9 cellular contexts compared by ENCODE assay signal in the genomic region with DNA sequence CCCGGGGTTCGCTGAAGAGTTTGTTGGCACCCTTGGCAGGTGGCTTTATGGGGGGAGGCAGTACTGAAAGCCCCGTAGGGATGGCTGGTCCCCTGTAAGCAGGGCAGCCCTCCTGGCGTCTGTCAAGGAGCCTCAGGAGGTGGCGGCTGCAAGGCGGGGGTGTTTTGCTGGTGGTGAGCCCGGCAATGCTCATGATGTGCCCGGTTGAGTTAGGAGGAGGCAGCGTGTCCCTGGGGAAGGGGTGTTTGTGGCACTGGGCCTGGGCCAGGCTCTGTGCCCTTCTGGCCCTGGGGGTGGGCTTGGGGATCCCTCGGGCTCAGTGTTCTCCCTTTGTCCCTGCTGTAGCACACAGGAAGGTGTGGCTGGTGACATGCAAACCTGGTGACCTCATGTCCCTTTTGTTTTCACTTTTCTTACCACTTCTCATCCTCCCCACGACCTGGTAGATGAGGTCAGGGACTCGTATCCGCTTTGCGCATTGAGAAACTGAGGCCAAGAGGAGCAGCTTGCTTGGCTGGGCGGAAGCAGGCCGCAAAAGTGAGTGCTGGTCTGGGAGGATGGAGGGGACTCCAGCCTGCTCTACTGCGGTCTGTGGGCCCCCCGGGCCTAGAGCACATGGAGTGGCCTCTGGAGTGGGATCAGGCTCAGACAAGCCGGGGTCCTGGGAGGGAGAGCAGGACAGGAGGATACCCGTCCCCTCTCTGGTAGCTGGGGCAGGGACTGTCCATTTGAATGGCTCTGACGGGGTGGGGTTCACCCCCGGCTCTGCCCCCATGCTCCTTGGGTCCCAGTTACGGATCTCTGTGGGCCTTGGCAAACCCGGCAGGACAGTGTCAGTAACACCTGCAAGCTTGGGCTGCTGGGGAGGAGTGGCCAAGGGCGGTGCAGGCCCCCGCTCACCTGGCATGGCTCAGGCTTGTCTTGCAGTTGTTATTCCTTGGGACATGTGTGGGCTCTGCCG. TPM values are rescaled to one million over a fixed set of nuclear protein-coding genes. Genes with fewer than 3 reads are reported as not detected.
DNase-seq lines count a peak whose midpoint lies in the region.
"Had no signal": no experiment of that assay in that cellular context is flagged by ENCODE, and none has a peak within 500 bp of the region (broad histone marks: within the 10 kb centered on the region; RNA-seq: fewer than 3 reads in every experiment).

No MANE protein-coding gene starts in this region.

- H3K4me3 ChIP-seq in thymus (ENCODE audit: low read length) = no peak overlapping the region

- DNase-seq in activated CD8-positive, alpha-beta memory T cell treated with anti-CD3 and anti-CD28 coated beads for 24 hours = peak; percentile 74
- DNase-seq in activated CD8-positive, alpha-beta memory T cell treated with anti-CD3 and anti-CD28 coated beads, Interleukin-2, amount 50 U/mL, for 4 hours = no peak
- peak; percentile 26 to 35 for DNase-seq in activated CD4-positive, alpha-beta T cell treated with anti-CD3 and anti-CD28 coated beads, Interleukin-2, amount 50 U/mL, for 48 hours
- DNase-seq in islet precursor cell = peak; percentile 53
- DNase-seq in NCI-H526 treated with DMSO at 0.1 percent for 48 hours (lab: John Stamatoyannopoulos, UW) = no peak
- DNase-seq in NCI-H510A treated with DMSO at 0.1 percent for 48 hours (lab: John Stamatoyannopoulos, UW) = no peak
- no peak for DNase-seq in hippocampal formation (lab: John Stamatoyannopoulos, UW)

- peaks cover 13% of the 10 kb centered on the region for H3K36me3 ChIP-seq in thymus (ENCODE audit: control insufficient read depth, insufficient read depth)

- WGBS in thymus = 73% methylated on average over 27 of the region's 27 CpGs

- H3K27ac ChIP-seq in thymus (ENCODE audit: low read depth) = peak overlapping the region; percentile 64
- H3K27ac ChIP-seq: C4-2B had no signal

- H3K4me1 ChIP-seq in thymus (ENCODE audit: control insufficient read depth, insufficient read depth, low read length) = peaks cover 53% of the 10 kb centered on the region

- H3K9me3 ChIP-seq in thymus (ENCODE audit: control insufficient read depth) = no peaks in the 10 kb centered on the region

- H3K27me3 ChIP-seq in thymus (ENCODE audit: control insufficient read depth, insufficient read depth) = no peaks in the 10 kb centered on the region

RNA-seq across cellular contexts. Expression of gene SNN, which starts 2.2 kb away (rescaled TPM):
- polyA plus RNA-seq in thymus = 21.6 TPM

Comparison
In these comparisons a context has a peak if more than half of its experiments do, and no peak if none do; other contexts are left out.
1. DNase-seq: peak in activated CD8-positive, alpha-beta memory T cell treated with anti-CD3 and anti-CD28 coated beads for 24 hours (single experiment), activated CD4-positive, alpha-beta T cell treated with anti-CD3 and anti-CD28 coated beads, Interleukin-2, amount 50 U/mL, for 48 hours (2 of 2) and islet precursor cell (single experiment); none in activated CD8-positive, alpha-beta memory T cell treated with anti-CD3 and anti-CD28 coated beads, Interleukin-2, amount 50 U/mL, for 4 hours (single experiment), NCI-H526 treated with DMSO at 0.1 percent for 48 hours (single experiment), NCI-H510A treated with DMSO at 0.1 percent for 48 hours (single experiment) and hippocampal formation (0 of 2).